ENCODE assay signal across 16 cellular contexts in the genomic region with DNA sequence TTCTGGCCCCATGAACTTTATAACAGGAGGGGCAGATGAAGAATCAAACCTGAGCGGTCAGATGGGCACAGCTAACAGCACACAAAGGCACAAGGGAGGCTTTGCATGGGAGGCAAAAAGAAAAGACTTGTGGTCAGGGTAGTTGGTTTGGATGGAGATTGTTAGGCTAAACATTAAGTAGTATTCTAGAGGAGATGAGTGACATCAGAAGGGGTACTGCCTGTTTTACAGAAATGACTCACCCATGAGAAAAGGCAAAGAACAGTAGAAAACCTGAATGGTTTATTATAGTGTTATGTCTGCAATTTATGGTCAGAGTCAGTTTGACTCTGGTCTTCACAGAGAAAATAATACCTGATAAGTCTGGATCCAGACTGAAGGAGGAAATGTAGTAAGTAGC.
DNase-seq lines count a peak whose midpoint lies in the region; ATAC-seq and TF ChIP-seq lines count a peak whose summit lies in the region.
"Had no signal": no experiment of that assay in that cellular context is flagged by ENCODE, and none has a peak within 500 bp of the region (broad histone marks: within the 10 kb centered on the region; RNA-seq: fewer than 3 reads in every experiment).

No MANE protein-coding gene starts in this region.

- no peaks in the 10 kb centered on the region for H3K36me3 Mint-ChIP-seq in osteocyte (ENCODE audit: unreplicated experiment)

- H3K4me3 Mint-ChIP-seq in osteocyte (ENCODE audit: unreplicated experiment): no peak overlapping the region
- H3K4me3 Mint-ChIP-seq: HFFc6 had no signal

- TF ChIP-seq CTCF in body of pancreas (IDR thresholded peaks at IDR 0.05) (no peak), osteocyte (IDR thresholded peaks at IDR 0.05) (no peak)

- no peak for TF ChIP-seq POLR2A in GM18505 (IDR thresholded peaks at IDR 0.05; ENCODE audit: borderline replicate concordance, extremely low read depth, insufficient read depth, insufficient read length)
- TF ChIP-seq POLR2A in body of pancreas (IDR thresholded peaks at IDR 0.05): no peak

- H3K9me3 ChIP-seq in body of pancreas: no peaks in the 10 kb centered on the region

- DNase-seq in body of pancreas: no peak
- no peak for DNase-seq in osteocyte (ENCODE audit: extremely low spot score, unreplicated experiment)
- no peak for DNase-seq in activated gamma-delta T cell (lab: John Stamatoyannopoulos, UW)
- no peak for DNase-seq in SW480 (ENCODE audit: low spot score)
- DNase-seq: DMS79, HFFc6, NCI-H1436, NCI-H2081 treated with DMSO at 0.1 percent for 48 hours, NCI-H524, PC-3, T-helper 1 cell had no signal

- no peaks in the 10 kb centered on the region for H3K4me1 ChIP-seq in body of pancreas

- H3K27ac Mint-ChIP-seq in osteocyte (ENCODE audit: unreplicated experiment): no peak overlapping the region
- H3K27ac Mint-ChIP-seq: HFFc6 had no signal

- H3K4me3 ChIP-seq in body of pancreas: no peak overlapping the region

- H3K36me3 ChIP-seq in body of pancreas (replicated peaks in 1 of 2; ENCODE audit: insufficient read depth in 1 of 2, low read depth in 2 of 2): no peaks in the 10 kb centered on the region

- peaks cover 2% of the 10 kb centered on the region for H3K27me3 Mint-ChIP-seq in osteocyte (ENCODE audit: unreplicated experiment)

- intact Hi-C loops in body of pancreas (cut with DNase I): no loop called here

- WGBS in body of pancreas, 2 donors: 55 to 88% methylated on average over 1 of the region's 1 CpG

- ATAC-seq in GM18505 (IDR thresholded peaks at IDR 0.05; ENCODE audit: unreplicated experiment): peak; percentile 52
- peak; percentile 65 for ATAC-seq in GM21423 (IDR thresholded peaks at IDR 0.05; ENCODE audit: unreplicated experiment)
- peak; percentile 74 for ATAC-seq in HG03097 (IDR thresholded peaks at IDR 0.05; ENCODE audit: low FRiP score, unreplicated experiment)
- peak; percentile 39 for ATAC-seq in HG03469 (IDR thresholded peaks at IDR 0.05; ENCODE audit: unreplicated experiment)
- no peak for ATAC-seq in body of pancreas
- ATAC-seq: PC-3 had no signal

- no peaks in the 10 kb centered on the region for H3K9me3 Mint-ChIP-seq in osteocyte (ENCODE audit: unreplicated experiment)
- H3K9me3 Mint-ChIP-seq: HFFc6 had no signal

- no peaks in the 10 kb centered on the region for H3K4me1 Mint-ChIP-seq in osteocyte (ENCODE audit: unreplicated experiment)

- no peak overlapping the region for H3K27ac ChIP-seq in body of pancreas
- H3K27ac ChIP-seq: C4-2B had no signal

- peaks cover 0 to 4% of the 10 kb centered on the region in 2 donors for H3K27me3 ChIP-seq in body of pancreas
